Comparison of ENCODE assay signal across 11 cellular contexts in genomic region chr11:105829084-105829483, GRCh38.
DNase-seq lines count a peak whose midpoint lies in the region; ATAC-seq and TF ChIP-seq lines count a peak whose summit lies in the region.
"Had no signal": no experiment of that assay in that cellular context is flagged by ENCODE, and none has a peak within 500 bp of the region (broad histone marks: within the 10 kb centered on the region; RNA-seq: fewer than 3 reads in every experiment).

No MANE protein-coding gene starts in this region.

- H3K56ac ChIP-seq in mesendoderm (ENCODE audit: low read length): no peak overlapping the region

- H3K36me3 ChIP-seq in breast epithelium: no peaks in the 10 kb centered on the region
- H3K36me3 ChIP-seq in mesendoderm (ENCODE audit: control insufficient read depth, insufficient read depth, low read length): no peaks in the 10 kb centered on the region
- no peaks in the 10 kb centered on the region for H3K36me3 ChIP-seq in A673 (ENCODE audit: insufficient read depth, low read length, poor library complexity, severe bottlenecking)
- H3K36me3 ChIP-seq: neutrophil had no signal

- DNase-seq in pons (ENCODE audit: low spot score): peak; percentile 56
- DNase-seq in DMS53 (lab: John Stamatoyannopoulos, UW): no peak
- no peak for DNase-seq in breast epithelium (ENCODE audit: low spot score in 2 of 2)
- DNase-seq in mesendoderm: no peak
- DNase-seq in A673 (ENCODE audit: low spot score): no peak
- DNase-seq: activated naive CD4-positive, alpha-beta T cell treated with anti-CD3 and anti-CD28 coated beads for 36 hours had no signal

- no peak overlapping the region for H4K8ac ChIP-seq in mesendoderm (ENCODE audit: low read depth, low read length)

- TF ChIP-seq CTCF in breast epithelium (IDR thresholded peaks at IDR 0.05): no peak
- no peak for TF ChIP-seq CTCF in A673 (conservative IDR thresholded peaks at IDR 0.05; ENCODE audit: low read depth, low read length)

- H3K27me3 ChIP-seq in breast epithelium (no peaks in the 10 kb centered on the region), mesendoderm (ENCODE audit: insufficient read depth, low read length, poor library complexity) (no peaks in the 10 kb centered on the region), A673 (replicated peaks; ENCODE audit: insufficient read depth, low read depth, low read length, poor library complexity) (peaks cover 2% of the 10 kb centered on the region)
- H3K27me3 ChIP-seq: neutrophil had no signal

- H3K9ac ChIP-seq in mesendoderm (ENCODE audit: low read length): no peak overlapping the region

- no peak overlapping the region for H3K18ac ChIP-seq in mesendoderm (ENCODE audit: low read length)

- no peak overlapping the region for H3K4me2 ChIP-seq in mesendoderm (ENCODE audit: low read length)

- TF ChIP-seq POLR2A in breast epithelium (IDR thresholded peaks at IDR 0.05): no peak

- WGBS in mesendoderm (ENCODE audit: extremely low coverage, insufficient coverage, low lambda C conversion rate): no CpG with 5 or more reads among the region's 1 CpG

- CTCF ChIA-PET in A673 (lab: Charles Lee): no interaction called here

- no peak overlapping the region for H2BK15ac ChIP-seq in mesendoderm (replicated peaks; ENCODE audit: low read depth)

- no peaks in the 10 kb centered on the region for H3K9me3 ChIP-seq in breast epithelium
- H3K9me3 ChIP-seq in A673 (ENCODE audit: low read depth, low read length, poor library complexity, severe bottlenecking): no peaks in the 10 kb centered on the region
- H3K9me3 ChIP-seq: neutrophil had no signal

- intact Hi-C loops in breast epithelium (cut with DNase I; ENCODE audit: low total_unique reads): no loop called here
- intact Hi-C loops in A673 (cut with micrococcal nuclease; ENCODE audit: unreplicated experiment): no loop called here

- ATAC-seq in GM19035 (IDR thresholded peaks at IDR 0.05; ENCODE audit: unreplicated experiment) (peak; percentile 97), HG02763 (IDR thresholded peaks at IDR 0.05; ENCODE audit: unreplicated experiment) (peak; percentile 94), HG03571 (IDR thresholded peaks at IDR 0.05; ENCODE audit: unreplicated experiment) (peak; percentile 93)

- H2BK5ac ChIP-seq in mesendoderm (ENCODE audit: low read length): no peak overlapping the region

- H2BK120ac ChIP-seq in mesendoderm (ENCODE audit: low read depth, low read length): no peak overlapping the region

- no peak overlapping the region for H2AK5ac ChIP-seq in mesendoderm (ENCODE audit: low read length)

- H3K79me1 ChIP-seq in mesendoderm (ENCODE audit: low read length): no peaks in the 10 kb centered on the region

- no peak overlapping the region for H4K5ac ChIP-seq in mesendoderm (ENCODE audit: low read length)

- no peak overlapping the region for H3K23ac ChIP-seq in mesendoderm (ENCODE audit: low read length)

- no TSS peak for BruUV-seq in A673 (replicated peaks; lab: Mats Ljungman, UMichigan)

- POLR2A ChIA-PET in A673 (lab: Charles Lee; ENCODE audit: low non-redundant PET): no interaction called here

- no peaks in the 10 kb centered on the region for H3K4me1 ChIP-seq in breast epithelium
- peaks cover 3% of the 10 kb centered on the region for H3K4me1 ChIP-seq in mesendoderm (ENCODE audit: control insufficient read depth, low read depth, low read length)
- no peaks in the 10 kb centered on the region for H3K4me1 ChIP-seq in A673 (ENCODE audit: insufficient read depth, low read length, poor library complexity, severe bottlenecking)

- no peak overlapping the region for H3K4ac ChIP-seq in mesendoderm (ENCODE audit: low read depth, low read length)

- H3K79me2 ChIP-seq in mesendoderm (ENCODE audit: control insufficient read depth, insufficient read depth, low read length): no peaks in the 10 kb centered on the region

- no peak overlapping the region for H3K27ac ChIP-seq in breast epithelium
- no peak overlapping the region for H3K27ac ChIP-seq in mesendoderm (ENCODE audit: low read depth, low read length)
- H3K27ac ChIP-seq in A673 (ENCODE audit: low read depth, low read length, poor library complexity, severe bottlenecking): no peak overlapping the region
- H3K27ac ChIP-seq: HL-60, neutrophil had no signal

- no peak overlapping the region for H3K4me3 ChIP-seq in breast epithelium
- H3K4me3 ChIP-seq in mesendoderm (ENCODE audit: low read length): no peak overlapping the region
- H3K4me3 ChIP-seq in A673 (ENCODE audit: low read depth, low read length, poor library complexity, severe bottlenecking): no peak overlapping the region
